In the genomic region with DNA sequence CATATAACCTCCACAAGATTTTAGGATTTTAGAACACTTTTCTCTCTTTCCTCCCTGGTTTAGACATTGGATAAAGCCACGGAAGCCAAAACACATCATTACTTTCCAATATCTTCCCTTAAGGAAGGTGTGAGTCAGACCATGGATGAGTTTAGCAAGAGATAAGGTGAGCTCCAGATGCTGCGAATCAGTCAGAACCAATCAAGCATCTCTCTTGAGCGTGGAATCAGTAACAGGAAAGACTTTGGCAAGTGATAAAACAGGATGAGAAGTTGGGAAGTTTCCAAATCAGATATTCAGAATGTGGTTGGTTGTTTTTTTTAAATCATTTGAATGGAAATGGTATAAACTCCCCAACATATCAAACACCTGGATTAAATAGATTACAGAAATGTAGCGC, we compare ENCODE assay signal across 19 cellular contexts.
"Had no signal": no experiment of that assay in that cellular context is flagged by ENCODE, and none has a peak within 500 bp of the region (broad histone marks: within the 10 kb centered on the region; RNA-seq: fewer than 3 reads in every experiment).

No MANE protein-coding gene starts in this region.

- H3K9me3 ChIP-seq: ascending aorta, breast epithelium, gastrocnemius medialis, heart right ventricle, SJSA1, upper lobe of right lung had no signal

- H3K36me3 ChIP-seq: ascending aorta, breast epithelium, gastrocnemius medialis, heart right ventricle, SJSA1, upper lobe of right lung had no signal

- H3K4me1 ChIP-seq: ascending aorta, breast epithelium, gastrocnemius medialis, heart right ventricle, SJSA1, upper lobe of right lung had no signal

- H3K4me3 ChIP-seq: ascending aorta, breast epithelium, gastrocnemius medialis, heart right ventricle, lung, SJSA1, upper lobe of right lung had no signal

- H3K27ac ChIP-seq: ascending aorta, breast epithelium, epithelial cell of prostate, gastrocnemius medialis, heart right ventricle, SJSA1, upper lobe of right lung had no signal

- DNase-seq: activated CD4-positive, alpha-beta T cell treated with anti-CD3 and anti-CD28 coated beads, Interleukin-2, amount 50 U/mL, for 1 hour; activated CD4-positive, CD25-positive, alpha-beta regulatory T cell treated with anti-CD3 and anti-CD28 coated beads, Interleukin-2, amount 50 U/mL, for 72 hours; activated CD8-positive, alpha-beta memory T cell treated with anti-CD3 and anti-CD28 coated beads, Interleukin-2, amount 50 U/mL, for 4 hours; activated naive CD4-positive, alpha-beta T cell treated with anti-CD3 and anti-CD28 coated beads, Interleukin-2, amount 10 ng/mL, durations not matched to agents 7 days and 5 days; activated T-cell treated with anti-CD3 and anti-CD28 coated beads, Interleukin-2, amount 50 U/mL, for 4 hours; effector memory CD8-positive, alpha-beta T cell; gastrocnemius medialis; heart right ventricle; left colon; midbrain; nucleus accumbens; stimulated activated CD8-positive, alpha-beta memory T cell treated with anti-CD3 and anti-CD28 coated beads, Interleukin-4, amount 100 ng/mL, for 48 hours; stimulated activated naive CD4-positive, alpha-beta T cell; upper lobe of right lung had no signal

- H3K27me3 ChIP-seq: ascending aorta, breast epithelium, gastrocnemius medialis, heart right ventricle, upper lobe of right lung had no signal

- ATAC-seq: activated T-cell treated with anti-CD3 and anti-CD28 coated beads, Interleukin-2, amount 50 U/mL, for 4 hours; effector memory CD8-positive, alpha-beta T cell; gastrocnemius medialis; heart right ventricle; left colon; upper lobe of right lung had no signal
